9 cellular contexts compared by ENCODE assay signal in the genomic region with DNA sequence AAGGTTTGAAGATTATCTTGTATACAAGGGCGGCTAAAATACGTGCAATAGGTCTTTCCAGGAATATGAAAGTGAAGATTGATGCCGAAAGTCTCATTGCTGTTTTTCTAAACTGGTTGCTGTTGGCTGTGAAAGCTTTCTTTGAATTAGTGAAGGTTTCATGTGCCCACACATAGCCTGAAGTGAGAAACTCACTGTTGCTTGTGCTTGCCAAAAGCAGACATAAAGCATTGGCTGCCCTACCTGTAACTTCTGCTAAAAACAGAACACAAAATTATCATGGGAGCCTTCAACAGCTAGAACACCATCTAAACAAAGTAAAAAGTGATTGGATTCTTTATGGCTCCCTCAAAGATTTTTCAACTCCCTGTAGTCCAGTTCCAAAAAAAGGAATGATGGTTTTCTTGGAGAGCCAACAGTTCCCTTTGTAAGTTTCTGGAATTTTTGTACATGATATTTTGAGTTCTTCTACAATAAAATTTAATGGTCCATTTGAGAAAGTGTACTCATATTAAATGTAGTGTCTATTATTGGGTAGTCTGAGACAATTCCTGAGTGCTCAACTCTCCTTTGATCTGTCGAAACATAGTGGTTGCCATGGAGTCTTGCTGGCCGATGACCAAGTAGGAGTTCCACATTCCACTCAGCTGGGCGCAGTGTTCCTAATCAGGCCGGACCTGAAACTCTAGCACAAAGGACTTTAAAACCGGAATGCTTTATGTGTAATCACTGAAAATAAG.
DNase-seq lines count a peak whose midpoint lies in the region; ATAC-seq, FAIRE-seq and TF ChIP-seq lines count a peak whose summit lies in the region.
"Had no signal": no experiment of that assay in that cellular context is flagged by ENCODE, and none has a peak within 500 bp of the region (broad histone marks: within the 10 kb centered on the region; RNA-seq: fewer than 3 reads in every experiment).

No MANE protein-coding gene starts in this region.

- H3K4me3 ChIP-seq in mucosa of descending colon (no peak overlapping the region), aorta (ENCODE audit: low read length in 2 of 2) (peak overlapping the region in 1 of 2 donors; percentile 3)
- H3K4me3 ChIP-seq: BLaER1 treated with 17β-estradiol and CSF1 and Interleukin-3, amounts not matched to agents 10 nM and 100 nM had no signal

- WGBS in aorta, 2 donors, result 2 to 6% methylated on average over 8 of the region's 8 CpGs

- ATAC-seq in mucosa of descending colon (peak; percentile 95), aorta (ENCODE audit: low FRiP score) (peak; percentile 89), GM18907 (IDR thresholded peaks at IDR 0.05; ENCODE audit: unreplicated experiment) (no peak)

- H3K4me1 ChIP-seq in mucosa of descending colon (ENCODE audit: low read depth) (peaks cover 13% of the 10 kb centered on the region), aorta (ENCODE audit: control insufficient read depth in 1 of 2, insufficient read depth in 2 of 2, low read length in 2 of 2) (peaks cover 5 to 7% of the 10 kb centered on the region in 2 donors)

- TF ChIP-seq POLR2A in H54 (IDR thresholded peaks at IDR 0.05; ENCODE audit: low read depth, low read length), result no peak

- H3K27ac ChIP-seq in epithelial cell of prostate (peak overlapping the region; percentile 59), aorta (ENCODE audit: low read depth in 1 of 2, low read length in 2 of 2) (peak overlapping the region; percentile 59 to 82)
- H3K27ac ChIP-seq: BLaER1 treated with 17β-estradiol and CSF1 and Interleukin-3, amounts not matched to agents 10 nM and 100 nM had no signal

- no peak for TF ChIP-seq CTCF in mucosa of descending colon (IDR thresholded peaks at IDR 0.05)

- no peak for FAIRE-seq in H54 (lab: Jason Lieb, UNC)

- peak; percentile 42 to 70 for DNase-seq in NCI-H524 (lab: John Stamatoyannopoulos, UW)
- no peak for DNase-seq in NCI-H524 treated with DMSO at 0.1 percent for 48 hours (lab: John Stamatoyannopoulos, UW)
- peak; percentile 63 for DNase-seq in OCI-M1 (lab: John Stamatoyannopoulos, UW)
- peak; percentile 75 for DNase-seq in epithelial cell of prostate (ENCODE audit: low read depth, low spot score)
- DNase-seq in mucosa of descending colon, result peak; percentile 81 to 93 (median 82)
- DNase-seq in aorta, result peak; percentile 92 to 94
- DNase-seq in H54 (ENCODE audit: insufficient read length, low spot score), result no peak

- H3K27me3 ChIP-seq in aorta (ENCODE audit: control insufficient read depth in 1 of 2, insufficient read depth in 2 of 2, low read length in 1 of 2), result no peaks in the 10 kb centered on the region

- H3K36me3 ChIP-seq in mucosa of descending colon (ENCODE audit: low read depth), result no peaks in the 10 kb centered on the region
- no peaks in the 10 kb centered on the region for H3K36me3 ChIP-seq in aorta (ENCODE audit: control insufficient read depth in 1 of 2, insufficient read depth in 2 of 2, low read length in 1 of 2)
- H3K36me3 ChIP-seq: BLaER1 treated with 17β-estradiol and CSF1 and Interleukin-3, amounts not matched to agents 10 nM and 100 nM had no signal

- intact Hi-C loops in mucosa of descending colon (cut with DNase I, micrococcal nuclease) (no loop called here), aorta (cut with DNase I) (no loop called here)

- H3K9me3 ChIP-seq in mucosa of descending colon (no peaks in the 10 kb centered on the region), aorta (ENCODE audit: control insufficient read depth, low read length) (no peaks in the 10 kb centered on the region)
- H3K9me3 ChIP-seq: BLaER1 treated with 17β-estradiol and CSF1 and Interleukin-3, amounts not matched to agents 10 nM and 100 nM had no signal

Comparison
In these comparisons a context has a peak if more than half of its experiments do, and no peak if none do; other contexts are left out.
1. DNase-seq: peak in NCI-H524 (2 of 2), OCI-M1 (single experiment), epithelial cell of prostate (single experiment), mucosa of descending colon (3 of 3) and aorta (2 of 2); none in NCI-H524 treated with DMSO at 0.1 percent for 48 hours (single experiment) and H54 (single experiment).